In the genomic region with DNA sequence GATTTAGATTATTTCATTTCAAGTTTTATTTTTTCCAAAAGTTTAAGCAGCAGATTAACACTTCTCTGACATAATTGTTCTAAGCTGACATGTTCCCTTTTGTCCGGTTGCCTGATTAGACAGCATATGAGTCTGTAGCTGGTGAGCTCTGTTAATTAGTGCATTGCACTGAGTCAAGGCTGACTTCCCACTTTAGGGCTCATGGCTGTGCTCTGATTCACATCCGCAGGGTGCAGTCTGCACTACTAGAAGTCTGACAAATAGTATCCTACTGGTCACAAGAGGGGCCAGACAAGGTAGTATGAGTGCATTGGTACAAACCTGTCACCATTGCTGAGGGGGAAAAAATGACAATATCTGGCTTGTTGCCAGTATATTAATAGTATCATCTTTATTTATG, we compare ENCODE assay signal across 19 cellular contexts.
A peak's percentile ranks its signal among the peaks of the same experiment; 100 is the strongest.
DNase-seq lines count a peak whose midpoint lies in the region; ATAC-seq and TF ChIP-seq lines count a peak whose summit lies in the region.
"Had no signal": no experiment of that assay in that cellular context is flagged by ENCODE, and none has a peak within 500 bp of the region (broad histone marks: within the 10 kb centered on the region; RNA-seq: fewer than 3 reads in every experiment).

No MANE protein-coding gene starts in this region.

- intact Hi-C loops in heart left ventricle (cut with DNase I) (no loop called here), Right ventricle myocardium superior (cut with DNase I) (no loop called here), body of pancreas (cut with DNase I) (no loop called here), psoas muscle (cut with DNase I) (no loop called here)

- H3K9me3 ChIP-seq in heart left ventricle (peaks cover 0 to 23% (median 3%) of the 10 kb centered on the region in 12 donors), body of pancreas (peaks cover 0 to 3% (median 0%) of the 10 kb centered on the region in 3 donors), psoas muscle (peaks cover 6% of the 10 kb centered on the region)

- H3K27me3 ChIP-seq in heart left ventricle (no peaks in the 10 kb centered on the region), foreskin keratinocyte (no peaks in the 10 kb centered on the region), body of pancreas (no peaks in the 10 kb centered on the region), psoas muscle (ENCODE audit: insufficient read depth in 3 of 3, low read length in 2 of 3) (no peaks in the 10 kb centered on the region)
- H3K27me3 ChIP-seq: left lung had no signal

- H3K27ac ChIP-seq in heart left ventricle (no peak overlapping the region), foreskin keratinocyte (no peak overlapping the region), body of pancreas (no peak overlapping the region), psoas muscle (no peak overlapping the region)
- H3K27ac ChIP-seq: left lung had no signal

- H3K4me1 ChIP-seq in heart left ventricle (no peaks in the 10 kb centered on the region), foreskin keratinocyte (no peaks in the 10 kb centered on the region), body of pancreas (no peaks in the 10 kb centered on the region), psoas muscle (no peaks in the 10 kb centered on the region)
- H3K4me1 ChIP-seq: left lung had no signal

- no peaks in the 10 kb centered on the region for H3K36me3 ChIP-seq in heart left ventricle
- H3K36me3 ChIP-seq in body of pancreas (replicated peaks in 1 of 2; ENCODE audit: insufficient read depth in 1 of 2, low read depth in 2 of 2) = no peaks in the 10 kb centered on the region
- H3K36me3 ChIP-seq in psoas muscle (ENCODE audit: insufficient read depth in 1 of 2, low read depth in 1 of 2) = no peaks in the 10 kb centered on the region
- H3K36me3 ChIP-seq: left lung had no signal

- no peak overlapping the region for H3K4me3 ChIP-seq in heart left ventricle
- no peak overlapping the region for H3K4me3 ChIP-seq in body of pancreas
- H3K4me3 ChIP-seq in psoas muscle = no peak overlapping the region
- H3K4me3 ChIP-seq: left lung had no signal

- TF ChIP-seq CTCF in heart left ventricle (IDR thresholded peaks at IDR 0.05) (no peak), foreskin keratinocyte (conservative IDR thresholded peaks at IDR 0.05) (no peak), body of pancreas (IDR thresholded peaks at IDR 0.05) (no peak), psoas muscle (IDR thresholded peaks at IDR 0.05) (no peak)

- TF ChIP-seq POLR2A in heart left ventricle (IDR thresholded peaks at IDR 0.05) (no peak), body of pancreas (IDR thresholded peaks at IDR 0.05) (no peak)

- no peak for DNase-seq in heart left ventricle
- DNase-seq in Right ventricle myocardium superior = no peak
- peak; percentile 2 for DNase-seq in amniotic epithelial cell (ENCODE audit: low read depth)
- peak; percentile 4 to 58 for DNase-seq in foreskin keratinocyte
- DNase-seq in retina = peak; percentile 38
- DNase-seq in body of pancreas = no peak
- DNase-seq in psoas muscle = no peak
- DNase-seq: activated CD4-positive, CD25-positive, alpha-beta regulatory T cell; central memory CD4-positive, alpha-beta T cell; DMS153; effector CD4-positive, alpha-beta T cell; KBM-7; left lung; NCI-H1092; NCI-H526; nucleus accumbens; T-helper 2 cell had no signal

- ATAC-seq in heart left ventricle (peak in 3 of 4 donors; percentile 26 to 76 (median 75)), Right ventricle myocardium superior (ENCODE audit: poor library complexity) (no peak), foreskin keratinocyte (peak; percentile 23), HG03571 (IDR thresholded peaks at IDR 0.05; ENCODE audit: unreplicated experiment) (no peak), body of pancreas (no peak), psoas muscle (no peak)
- ATAC-seq: left lung, sciatic nerve had no signal

- 45 to 70% (median 50%) methylated on average over 2 of the region's 2 CpGs for WGBS in heart left ventricle, 4 donors
- 70 to 93% methylated on average over 2 of the region's 2 CpGs for WGBS in body of pancreas, 2 donors
- 75 to 83% (median 80%) methylated on average over 2 of the region's 2 CpGs for WGBS in psoas muscle, 3 donors

Comparison
In these comparisons a context has a peak if more than half of its experiments do, and no peak if none do; other contexts are left out.
1. ATAC-seq: peak in heart left ventricle (3 of 4) and foreskin keratinocyte (single experiment); none in Right ventricle myocardium superior (single experiment), HG03571 (single experiment), body of pancreas (single experiment) and psoas muscle (0 of 4).
2. DNase-seq: peak in amniotic epithelial cell (single experiment), foreskin keratinocyte (2 of 2) and retina (single experiment); none in heart left ventricle (0 of 5), Right ventricle myocardium superior (single experiment), body of pancreas (0 of 4) and psoas muscle (0 of 2).